Comparison of ENCODE assay signal across 9 cellular contexts in genomic region chr1:183609313-183609712, GRCh38. TPM values are rescaled to one million over a fixed set of nuclear protein-coding genes. Genes with fewer than 3 reads are reported as not detected.
A peak's percentile ranks its signal among the peaks of the same experiment; 100 is the strongest.
DNase-seq lines count a peak whose midpoint lies in the region; ATAC-seq and TF ChIP-seq lines count a peak whose summit lies in the region.
"Had no signal": no experiment of that assay in that cellular context is flagged by ENCODE, and none has a peak within 500 bp of the region (broad histone marks: within the 10 kb centered on the region; RNA-seq: fewer than 3 reads in every experiment).

No MANE protein-coding gene starts in this region.

- CTCF ChIA-PET in Calu3 (lab: Charles Lee), result interaction anchor here (1.0 to 1.3 kb wide), 2 partner anchors 20 to 24 kb away, joined by 3 to 5 read pairs; no protein-coding TSS in a partner anchor
- CTCF ChIA-PET in activated naive CD4-positive, alpha-beta T cell treated with anti-CD3 and anti-CD28 coated beads, Interleukin-2, amount 10 ng/mL, durations not matched to agents 7 days and 5 days (lab: Charles Lee), result interaction anchor here (1.0 to 1.3 kb wide), 4 partner anchors 13 to 306 kb away, joined by 3 to 4 read pairs (median 3); no protein-coding TSS in a partner anchor

- intact Hi-C loops in Calu3 (cut with micrococcal nuclease; ENCODE audit: unreplicated experiment), result no loop called here

- H3K36me3 Mint-ChIP-seq in Calu3 (ENCODE audit: insufficient read depth, unreplicated experiment), result peaks cover 3% of the 10 kb centered on the region
- no peaks in the 10 kb centered on the region for H3K36me3 Mint-ChIP-seq in activated naive CD4-positive, alpha-beta T cell treated with anti-CD3 and anti-CD28 coated beads, Interleukin-2, amount 10 ng/mL, durations not matched to agents 7 days and 5 days
- H3K36me3 Mint-ChIP-seq: T-cell had no signal

- no peaks in the 10 kb centered on the region for H3K36me3 ChIP-seq in stomach smooth muscle (ENCODE audit: control insufficient read depth in 2 of 2, insufficient read depth in 2 of 2, low read length in 2 of 2)

- no peak for TF ChIP-seq CTCF in Calu3 (IDR thresholded peaks at IDR 0.05; ENCODE audit: unreplicated experiment)

- H3K27ac Mint-ChIP-seq in Calu3 (ENCODE audit: unreplicated experiment), result peak overlapping the region; percentile 71
- H3K27ac Mint-ChIP-seq in activated naive CD4-positive, alpha-beta T cell treated with anti-CD3 and anti-CD28 coated beads, Interleukin-2, amount 10 ng/mL, durations not matched to agents 7 days and 5 days, result no peak overlapping the region
- H3K27ac Mint-ChIP-seq: T-cell had no signal

- H3K4me1 Mint-ChIP-seq in Calu3 (ENCODE audit: low read depth, unreplicated experiment), result peaks cover 37% of the 10 kb centered on the region
- H3K4me1 Mint-ChIP-seq in activated naive CD4-positive, alpha-beta T cell treated with anti-CD3 and anti-CD28 coated beads, Interleukin-2, amount 10 ng/mL, durations not matched to agents 7 days and 5 days, result peaks cover 3% of the 10 kb centered on the region

- H3K4me3 Mint-ChIP-seq in Calu3 (ENCODE audit: low read depth, unreplicated experiment), result no peak overlapping the region
- no peak overlapping the region for H3K4me3 Mint-ChIP-seq in activated naive CD4-positive, alpha-beta T cell treated with anti-CD3 and anti-CD28 coated beads, Interleukin-2, amount 10 ng/mL, durations not matched to agents 7 days and 5 days
- H3K4me3 Mint-ChIP-seq: T-cell had no signal

- no TSS peak for BruUV-seq in Calu3 (replicated peaks; lab: Mats Ljungman, UMichigan)

- ATAC-seq in GM21367 (IDR thresholded peaks at IDR 0.05; ENCODE audit: unreplicated experiment), result peak; percentile 37
- ATAC-seq: T-cell had no signal

- no peaks in the 10 kb centered on the region for H3K9me3 Mint-ChIP-seq in Calu3 (ENCODE audit: low read depth, unreplicated experiment)
- H3K9me3 Mint-ChIP-seq in activated naive CD4-positive, alpha-beta T cell treated with anti-CD3 and anti-CD28 coated beads, Interleukin-2, amount 10 ng/mL, durations not matched to agents 7 days and 5 days, result no peaks in the 10 kb centered on the region
- H3K9me3 Mint-ChIP-seq: T-cell had no signal

- no peaks in the 10 kb centered on the region for H3K9me3 ChIP-seq in stomach smooth muscle (ENCODE audit: control insufficient read depth in 2 of 2, low read length in 2 of 2)

- DNase-seq in Calu3 (peak; percentile 10), M059J (ENCODE audit: low read depth) (peak; percentile 72), amniotic stem cell (lab: John Stamatoyannopoulos, UW) (peak; percentile 78), hippocampal formation (lab: John Stamatoyannopoulos, UW) (peak; percentile 51 to 80)
- DNase-seq in activated T-cell treated with anti-CD3 and anti-CD28 coated beads, Interleukin-2, amount 50 U/mL, for 48 hours, result no peak
- no peak for DNase-seq in activated naive CD4-positive, alpha-beta T cell treated with anti-CD3 and anti-CD28 coated beads, Interleukin-2, amount 10 ng/mL, durations not matched to agents 7 days and 5 days

- H3K27me3 ChIP-seq in stomach smooth muscle (ENCODE audit: control insufficient read depth in 1 of 2, insufficient read depth in 2 of 2, low read length in 2 of 2), result no peaks in the 10 kb centered on the region

- H3K9ac ChIP-seq in stomach smooth muscle (ENCODE audit: low read length in 2 of 2), result no peak overlapping the region

- peaks cover 18% of the 10 kb centered on the region for H3K4me1 ChIP-seq in stomach smooth muscle (ENCODE audit: control insufficient read depth, insufficient read depth, low read length)

- H3K27ac ChIP-seq in stomach smooth muscle (ENCODE audit: low read length), result peak overlapping the region; percentile 18

- H3K4me3 ChIP-seq in stomach smooth muscle (ENCODE audit: low read length in 2 of 2), result peak overlapping the region in 1 of 2 donors; percentile 54

- H3K27me3 Mint-ChIP-seq in Calu3 (ENCODE audit: unreplicated experiment), result peaks cover 10% of the 10 kb centered on the region
- peaks cover 46% of the 10 kb centered on the region for H3K27me3 Mint-ChIP-seq in activated naive CD4-positive, alpha-beta T cell treated with anti-CD3 and anti-CD28 coated beads, Interleukin-2, amount 10 ng/mL, durations not matched to agents 7 days and 5 days

RNA-seq across cellular contexts. Expression of gene NCF2, which starts 19.1 kb away (rescaled TPM):
- 5.5 and 8.6 TPM in 2 replicates for total RNA-seq in Calu3 (2022)
- 10.8 and 17.1 TPM in 2 replicates for total RNA-seq in M059J (2014; rRNA removed; shearing (Covaris generic))

RNA-seq across cellular contexts. Expression of gene ARPC5, which starts 26.3 kb away (rescaled TPM):
- total RNA-seq in Calu3 (2022), result 135 and 148 TPM in 2 replicates
- total RNA-seq in M059J (2014; rRNA removed; shearing (Covaris generic)), result 293 and 409 TPM in 2 replicates

RNA-seq across cellular contexts. Expression of gene APOBEC4, which starts 43.8 kb away (rescaled TPM):
- not detected in 2 replicates for total RNA-seq in Calu3 (2022)
- total RNA-seq in M059J (2014; rRNA removed; shearing (Covaris generic)), result not detected in 2 replicates
- total RNA-seq: T-cell had no signal

Comparison
In these comparisons a context has a peak if more than half of its experiments do, and no peak if none do; other contexts are left out.
1. DNase-seq: peak in Calu3 (single experiment), M059J (single experiment), amniotic stem cell (single experiment) and hippocampal formation (2 of 2); none in activated T-cell treated with anti-CD3 and anti-CD28 coated beads, Interleukin-2, amount 50 U/mL, for 48 hours (0 of 2) and activated naive CD4-positive, alpha-beta T cell treated with anti-CD3 and anti-CD28 coated beads, Interleukin-2, amount 10 ng/mL, durations not matched to agents 7 days and 5 days (single experiment).